In the genomic region with DNA sequence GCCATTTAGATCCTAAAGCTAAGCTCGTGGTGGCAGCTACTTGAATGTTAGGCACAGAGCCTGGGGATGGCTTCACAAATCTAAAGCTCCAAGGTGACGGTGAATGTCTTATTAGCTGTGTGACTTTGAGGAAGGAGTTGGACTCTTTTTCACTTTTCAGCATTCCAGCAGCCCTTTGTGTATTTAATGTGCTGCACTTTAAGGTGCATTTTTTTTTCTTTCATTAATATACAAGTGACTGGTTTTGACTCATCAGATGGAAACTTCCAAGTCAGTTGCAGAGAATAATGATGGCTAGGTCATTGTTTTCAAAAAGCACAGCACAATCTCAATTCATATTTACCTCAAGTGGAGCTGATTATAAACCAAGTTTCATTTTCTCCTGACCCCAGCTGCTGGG, we compare ENCODE assay signal across 17 cellular contexts. TPM values are rescaled to one million over a fixed set of nuclear protein-coding genes. Genes with fewer than 3 reads are reported as not detected.
A peak's percentile ranks its signal among the peaks of the same experiment; 100 is the strongest.
DNase-seq lines count a peak whose midpoint lies in the region; ATAC-seq and TF ChIP-seq lines count a peak whose summit lies in the region.
"Had no signal": no experiment of that assay in that cellular context is flagged by ENCODE, and none has a peak within 500 bp of the region (broad histone marks: within the 10 kb centered on the region; RNA-seq: fewer than 3 reads in every experiment).

No MANE protein-coding gene starts in this region.

- H3K36me3 Mint-ChIP-seq in type B pancreatic cell, result peaks cover 3% of the 10 kb centered on the region

- no peaks in the 10 kb centered on the region for H3K9me3 ChIP-seq in SK-N-SH
- H3K9me3 ChIP-seq: A549, Caco-2, HAP-1 had no signal

- H3K9me3 Mint-ChIP-seq in type B pancreatic cell, result peaks cover 4% of the 10 kb centered on the region
- H3K9me3 Mint-ChIP-seq: CD4-positive, alpha-beta T cell had no signal

- H3F3A ChIP-seq in SK-N-SH (replicated peaks; ENCODE audit: insufficient read depth), result no peaks in the 10 kb centered on the region

- H3K9ac ChIP-seq in SK-N-SH, result no peak overlapping the region

- TF ChIP-seq CTCF in SK-N-SH (IDR thresholded peaks at IDR 0.05), result no peak
- TF ChIP-seq CTCF in type B pancreatic cell (conservative IDR thresholded peaks at IDR 0.05), result no peak

- DNase-seq in SK-N-SH (no peak), astrocyte of the hippocampus (ENCODE audit: low read depth, low spot score) (peak; percentile 42), kidney tubule cell (ENCODE audit: low spot score) (peak; percentile 21), renal cortical epithelial cell (ENCODE audit: low read depth) (peak; percentile 34), activated gamma-delta T cell (lab: John Stamatoyannopoulos, UW) (no peak), type B pancreatic cell (ENCODE audit: extremely low spot score, unreplicated experiment) (no peak)
- DNase-seq: AML-193; Caco-2; CD4-positive, alpha-beta T cell had no signal

- H3K4me2 ChIP-seq in SK-N-SH, result 0 out of 2 replicates have a peak overlapping the region, but pooled peaks have one; percentile 43
- H3K4me2 ChIP-seq: A549 had no signal

- no peak overlapping the region for H3K4me3 ChIP-seq in SK-N-SH (ENCODE audit: low read depth in 2 of 2, low read length in 1 of 2)
- H3K4me3 ChIP-seq: A549, HAP-1 had no signal

- WGBS in SK-N-SH (ENCODE audit: low lambda C conversion rate), result 85% methylated on average over 2 of the region's 2 CpGs

- no peaks in the 10 kb centered on the region for H3K27me3 ChIP-seq in SK-N-SH (ENCODE audit: insufficient read depth)

- peaks cover 16% of the 10 kb centered on the region for H3K4me1 Mint-ChIP-seq in type B pancreatic cell (ENCODE audit: unreplicated experiment)
- H3K4me1 Mint-ChIP-seq: IgD-negative memory B cell had no signal

- H3K4me3 Mint-ChIP-seq in type B pancreatic cell, result no peak overlapping the region
- H3K4me3 Mint-ChIP-seq: CD4-positive, alpha-beta T cell; IgD-negative memory B cell had no signal

- CTCF ChIA-PET in SK-N-SH (lab: Yijun Ruan, JAX), result interaction anchor here (0.9 to 8.1 kb wide), 5 partner anchors 14 to 492 kb away, joined by 3 to 113 read pairs (median 4); no protein-coding TSS in a partner anchor

- TF ChIP-seq RAD21 in SK-N-SH (IDR thresholded peaks at IDR 0.05; ENCODE audit: low read length), result no peak

- H3K27me3 Mint-ChIP-seq in type B pancreatic cell, result no peaks in the 10 kb centered on the region
- H3K27me3 Mint-ChIP-seq: CD4-positive, alpha-beta T cell; IgD-negative memory B cell had no signal

- H4K20me1 ChIP-seq in SK-N-SH (ENCODE audit: insufficient read depth), result no peaks in the 10 kb centered on the region

- POLR2A ChIA-PET in SK-N-SH (lab: Yijun Ruan, JAX), result no interaction called here

- H3K36me3 ChIP-seq in SK-N-SH (replicated peaks in 1 of 2; ENCODE audit: control insufficient read depth in 1 of 2, insufficient read depth in 2 of 2, low read length in 1 of 2), result no peaks in the 10 kb centered on the region
- H3K36me3 ChIP-seq: HAP-1 had no signal

- no peak overlapping the region for H2AFZ ChIP-seq in SK-N-SH (ENCODE audit: low read depth)

- no peaks in the 10 kb centered on the region for H3K9me2 ChIP-seq in SK-N-SH

- ATAC-seq in SK-N-SH treated with all-trans-retinoic acid at 6 μM for 48 hours, result no peak; the same call in 2 of the 3 replicates
- ATAC-seq in HG02884 (IDR thresholded peaks at IDR 0.05; ENCODE audit: unreplicated experiment), result no peak
- ATAC-seq: A549 had no signal

- no peaks in the 10 kb centered on the region for H3K79me2 ChIP-seq in SK-N-SH (ENCODE audit: insufficient read depth)

- peaks cover 10 to 27% of the 10 kb centered on the region in 2 experiments; a peak in 2 of 4 replicates for H3K4me1 ChIP-seq in SK-N-SH (ENCODE audit: control insufficient read depth in 1 of 2, insufficient read depth in 2 of 2, low read depth in 1 of 2, low read length in 1 of 2)
- H3K4me1 ChIP-seq: A549, Caco-2, HAP-1 had no signal

- no peak overlapping the region for H3K27ac Mint-ChIP-seq in type B pancreatic cell
- H3K27ac Mint-ChIP-seq: CD4-positive, alpha-beta T cell; IgD-negative memory B cell had no signal

- no peak for TF ChIP-seq EP300 in SK-N-SH (IDR thresholded peaks at IDR 0.05; ENCODE audit: borderline replicate concordance in 1 of 2, low read depth in 1 of 2, low read length in 1 of 2)

- H3K27ac ChIP-seq in SK-N-SH (ENCODE audit: low read depth in 2 of 2, low read length in 1 of 2), result peak overlapping the region in 1 of 2 experiments; percentile 41; a peak in 1 of 4 replicates
- H3K27ac ChIP-seq: 22Rv1, A549, C4-2B, HL-60 had no signal

TF ChIP-seq in SK-N-SH, 30 proteins besides CTCF, POLR2A, EP300 and RAD21 (continues in another document):
- TF ChIP-seq JUND (IDR thresholded peaks at IDR 0.05) (no peak), GABPA (IDR thresholded peaks at IDR 0.05; ENCODE audit: low read depth) (no peak), USF2 (IDR thresholded peaks at IDR 0.05; ENCODE audit: borderline replicate concordance, low read depth, low read length) (no peak), SMC3 (IDR thresholded peaks at IDR 0.05; ENCODE audit: low read depth, low read length) (no peak), EZH2phosphoT487 (IDR thresholded peaks at IDR 0.05; ENCODE audit: borderline replicate concordance, low read depth) (no peak), TAF1 (IDR thresholded peaks at IDR 0.05; ENCODE audit: borderline replicate concordance, low read depth, low read length) (no peak), RCOR1 (IDR thresholded peaks at IDR 0.05; ENCODE audit: low read length) (no peak), GATA2 (CRISPR knock-in tag; IDR thresholded peaks at IDR 0.05) (no peak), CHD2 (IDR thresholded peaks at IDR 0.05; ENCODE audit: low read length, partially characterized antibody) (no peak)
- TF ChIP-seq, protein P1, sequence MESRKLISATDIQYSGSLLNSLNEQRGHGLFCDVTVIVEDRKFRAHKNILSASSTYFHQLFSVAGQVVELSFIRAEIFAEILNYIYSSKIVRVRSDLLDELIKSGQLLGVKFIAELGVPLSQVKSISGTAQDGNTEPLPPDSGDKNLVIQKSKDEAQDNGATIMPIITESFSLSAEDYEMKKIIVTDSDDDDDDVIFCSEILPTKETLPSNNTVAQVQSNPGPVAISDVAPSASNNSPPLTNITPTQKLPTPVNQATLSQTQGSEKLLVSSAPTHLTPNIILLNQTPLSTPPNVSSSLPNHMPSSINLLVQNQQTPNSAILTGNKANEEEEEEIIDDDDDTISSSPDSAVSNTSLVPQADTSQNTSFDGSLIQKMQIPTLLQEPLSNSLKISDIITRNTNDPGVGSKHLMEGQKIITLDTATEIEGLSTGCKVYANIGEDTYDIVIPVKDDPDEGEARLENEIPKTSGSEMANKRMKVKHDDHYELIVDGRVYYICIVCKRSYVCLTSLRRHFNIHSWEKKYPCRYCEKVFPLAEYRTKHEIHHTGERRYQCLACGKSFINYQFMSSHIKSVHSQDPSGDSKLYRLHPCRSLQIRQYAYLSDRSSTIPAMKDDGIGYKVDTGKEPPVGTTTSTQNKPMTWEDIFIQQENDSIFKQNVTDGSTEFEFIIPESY (IDR thresholded peaks at IDR 0.05; ENCODE audit: borderline replicate concordance, low read depth), result no peak

TF ChIP-seq in SK-N-SH treated with all-trans-retinoic acid at 6 μM for 48 hours, 23 proteins besides CTCF, POLR2A, EP300 and RAD21 (continues in another document):
- TF ChIP-seq OSR1 (CRISPR knock-in tag; IDR thresholded peaks at IDR 0.05) (no peak), POU6F1 (CRISPR knock-in tag; IDR thresholded peaks at IDR 0.05; ENCODE audit: borderline replicate concordance, low read depth) (no peak)
- TF ChIP-seq, protein P2, sequence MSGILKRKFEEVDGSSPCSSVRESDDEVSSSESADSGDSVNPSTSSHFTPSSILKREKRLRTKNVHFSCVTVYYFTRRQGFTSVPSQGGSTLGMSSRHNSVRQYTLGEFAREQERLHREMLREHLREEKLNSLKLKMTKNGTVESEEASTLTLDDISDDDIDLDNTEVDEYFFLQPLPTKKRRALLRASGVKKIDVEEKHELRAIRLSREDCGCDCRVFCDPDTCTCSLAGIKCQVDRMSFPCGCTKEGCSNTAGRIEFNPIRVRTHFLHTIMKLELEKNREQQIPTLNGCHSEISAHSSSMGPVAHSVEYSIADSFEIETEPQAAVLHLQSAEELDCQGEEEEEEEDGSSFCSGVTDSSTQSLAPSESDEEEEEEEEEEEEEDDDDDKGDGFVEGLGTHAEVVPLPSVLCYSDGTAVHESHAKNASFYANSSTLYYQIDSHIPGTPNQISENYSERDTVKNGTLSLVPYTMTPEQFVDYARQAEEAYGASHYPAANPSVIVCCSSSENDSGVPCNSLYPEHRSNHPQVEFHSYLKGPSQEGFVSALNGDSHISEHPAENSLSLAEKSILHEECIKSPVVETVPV (CRISPR knock-in tag; IDR thresholded peaks at IDR 0.05), result no peak

RNA-seq across cellular contexts. Expression of gene TMED3, which starts 55.8 kb away (rescaled TPM):
- 128 and 148 TPM in 2 replicates for polyA plus RNA-seq in SK-N-SH (2012; rRNA removed)
- 103 and 135 TPM in 2 replicates for polyA plus RNA-seq in SK-N-SH (2012; cell fraction: cytosol; rRNA removed)
- 53.6 and 61.4 TPM in 2 replicates for polyA plus RNA-seq in SK-N-SH (2012; cell fraction: nucleus; rRNA removed)
- total RNA-seq in renal cortical epithelial cell, result 53.5 and 152 TPM in 2 replicates
- 87.6 and 208 TPM in 2 replicates for total RNA-seq in type B pancreatic cell (ENCODE audit: low replicate concordance)

Comparison
In these comparisons a context has a peak if more than half of its experiments do, and no peak if none do; other contexts are left out.
1. DNase-seq: peak in astrocyte of the hippocampus (single experiment), kidney tubule cell (single experiment) and renal cortical epithelial cell (single experiment); none in SK-N-SH (single experiment), activated gamma-delta T cell (single experiment) and type B pancreatic cell (single experiment).